29 cellular contexts compared by ENCODE assay signal in the genomic region with DNA sequence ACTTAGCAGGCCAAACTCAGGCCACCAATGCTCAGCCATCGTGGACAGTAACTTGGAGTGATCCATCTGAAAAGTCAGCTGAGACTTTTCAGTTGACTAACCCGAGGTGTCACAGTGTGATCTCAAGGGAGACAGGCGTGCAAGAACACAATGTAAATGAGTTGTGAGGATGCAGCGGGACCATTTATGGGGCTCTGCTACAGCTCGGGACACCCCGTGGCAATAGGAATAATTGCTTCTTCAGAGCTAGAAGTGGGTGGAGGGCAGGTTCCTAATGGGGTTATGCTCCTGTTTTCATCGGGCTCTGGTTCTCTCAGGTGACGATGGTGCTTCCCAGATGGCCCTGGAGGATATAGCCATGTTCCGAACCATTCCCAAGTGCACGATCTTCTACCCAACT. TPM values are rescaled to one million over a fixed set of nuclear protein-coding genes. Genes with fewer than 3 reads are reported as not detected.
DNase-seq lines count a peak whose midpoint lies in the region; ATAC-seq, FAIRE-seq and TF ChIP-seq lines count a peak whose summit lies in the region.
"Had no signal": no experiment of that assay in that cellular context is flagged by ENCODE, and none has a peak within 500 bp of the region (broad histone marks: within the 10 kb centered on the region; RNA-seq: fewer than 3 reads in every experiment).

No MANE protein-coding gene starts in this region.

- no peak overlapping the region for H3K27ac ChIP-seq in Panc1 (ENCODE audit: low read length)
- H3K27ac ChIP-seq: BLaER1 treated with 17β-estradiol and CSF1 and Interleukin-3, amounts not matched to agents 10 nM and 100 nM; HL-60; Peyer's patch; SK-N-MC had no signal

- no peaks in the 10 kb centered on the region for H3K9me3 Mint-ChIP-seq in activated CD4-positive, alpha-beta T cell treated with anti-CD3 and anti-CD28 coated beads for 36 hours (ENCODE audit: low read depth)
- H3K9me3 Mint-ChIP-seq: CD4-positive, alpha-beta T cell; IgD-negative memory B cell had no signal

- H3K4me3 Mint-ChIP-seq in activated CD4-positive, alpha-beta T cell treated with anti-CD3 and anti-CD28 coated beads for 36 hours: no peak overlapping the region
- H3K4me3 Mint-ChIP-seq: CD4-positive, alpha-beta T cell had no signal

- peak; percentile 1 for DNase-seq in left cardiac atrium
- no peak for DNase-seq in Right ventricle myocardium superior
- DNase-seq in Panc1 (ENCODE audit: low read depth, low spot score): no peak
- DNase-seq in bronchial epithelial cell (ENCODE audit: low read depth): no peak
- DNase-seq in stimulated activated CD4-positive, alpha-beta T cell treated with anti-CD3 and anti-CD28 coated beads, Interleukin-2, amount 100 ng/mL, for 48 hours: no peak
- DNase-seq in activated CD4-positive, alpha-beta T cell treated with anti-CD3 and anti-CD28 coated beads for 36 hours: no peak
- DNase-seq: 8988T; CD4-positive, alpha-beta T cell; DMS53; HCEC 1CT; NCI-H1092 treated with DMSO at 0.1 percent for 48 hours; NCI-H1436; NCI-H187; NCI-H2081 treated with DMSO at 0.1 percent for 48 hours; NCI-H2171; NCI-H226; NCI-H510A; NCI-H69; Peyer's patch; SIG-M5; SW 1271 had no signal

- no peaks in the 10 kb centered on the region for H3K4me1 ChIP-seq in Panc1 (ENCODE audit: control insufficient read depth, insufficient read depth, low read length)
- H3K4me1 ChIP-seq: Peyer's patch had no signal

- H3K36me3 Mint-ChIP-seq in activated CD4-positive, alpha-beta T cell treated with anti-CD3 and anti-CD28 coated beads for 36 hours (ENCODE audit: low read depth): no peaks in the 10 kb centered on the region
- H3K36me3 Mint-ChIP-seq: IgD-negative memory B cell had no signal

- intact Hi-C loops in left cardiac atrium (cut with DNase I): no loop called here
- intact Hi-C loops in Right ventricle myocardium superior (cut with DNase I): no loop called here
- intact Hi-C loops in Panc1 (cut with micrococcal nuclease; ENCODE audit: unreplicated experiment): no loop called here
- intact Hi-C loops in activated CD4-positive, alpha-beta T cell treated with anti-CD3 and anti-CD28 coated beads for 36 hours (cut with DNase I, micrococcal nuclease): no loop called here

- CTCF ChIA-PET in Panc1 (lab: Charles Lee): no interaction called here
- CTCF ChIA-PET in activated CD4-positive, alpha-beta T cell treated with anti-CD3 and anti-CD28 coated beads for 36 hours (lab: Charles Lee): interaction anchor here (1.0 kb wide), 1 partner anchor 9 kb away, joined by 3 read pairs; no protein-coding TSS in a partner anchor

- no peaks in the 10 kb centered on the region for H3K27me3 Mint-ChIP-seq in activated CD4-positive, alpha-beta T cell treated with anti-CD3 and anti-CD28 coated beads for 36 hours
- H3K27me3 Mint-ChIP-seq: CD4-positive, alpha-beta T cell; IgD-negative memory B cell had no signal

- TF ChIP-seq CTCF in Panc1 (IDR thresholded peaks at IDR 0.05) (no peak), bronchial epithelial cell (IDR thresholded peaks at IDR 0.05; ENCODE audit: insufficient read depth, low read length, severe bottlenecking) (no peak)

- BruUV-seq in Panc1 (replicated peaks; lab: Mats Ljungman, UMichigan): no TSS peak

- H3K4me3 ChIP-seq in Panc1 (ENCODE audit: low read depth in 2 of 2, low read length in 2 of 2) (no peak overlapping the region), bronchial epithelial cell (ENCODE audit: low read depth, low read length) (no peak overlapping the region)
- H3K4me3 ChIP-seq: BLaER1 treated with 17β-estradiol and CSF1 and Interleukin-3, amounts not matched to agents 10 nM and 100 nM; Peyer's patch; SK-N-MC had no signal

- H3K4me1 Mint-ChIP-seq in activated CD4-positive, alpha-beta T cell treated with anti-CD3 and anti-CD28 coated beads for 36 hours: peaks cover 38% of the 10 kb centered on the region

- no peaks in the 10 kb centered on the region for H3K9me3 ChIP-seq in Panc1 (ENCODE audit: control insufficient read depth, insufficient read depth, low read depth, low read length)
- H3K9me3 ChIP-seq: BLaER1 treated with 17β-estradiol and CSF1 and Interleukin-3, amounts not matched to agents 10 nM and 100 nM; Peyer's patch had no signal

- H3K27me3 ChIP-seq in Panc1 (ENCODE audit: control insufficient read depth, insufficient read depth, low read length) (peaks cover 7% of the 10 kb centered on the region; the same call in 1 of the 2 replicates), bronchial epithelial cell (ENCODE audit: control insufficient read depth, insufficient read depth, low read length) (peaks cover 16% of the 10 kb centered on the region)
- H3K27me3 ChIP-seq: Peyer's patch had no signal

- peak; percentile 13 for FAIRE-seq in bronchial epithelial cell (lab: Jason Lieb, UNC)
- FAIRE-seq: G401.6, H1 had no signal

- in situ Hi-C loops in Panc1 (cut with HindIII; ENCODE audit: low pct_unique_long_range_greater_than_20kb, low sequenced_read_pairs): no loop called here

- H3K27ac Mint-ChIP-seq in activated CD4-positive, alpha-beta T cell treated with anti-CD3 and anti-CD28 coated beads for 36 hours: no peak overlapping the region
- H3K27ac Mint-ChIP-seq: CD4-positive, alpha-beta T cell had no signal

- POLR2A ChIA-PET in Panc1 (lab: Charles Lee): no interaction called here
- POLR2A ChIA-PET in activated CD4-positive, alpha-beta T cell treated with anti-CD3 and anti-CD28 coated beads for 36 hours (lab: Charles Lee): no interaction called here

- H3K36me3 ChIP-seq in Panc1 (ENCODE audit: control insufficient read depth, insufficient read depth, low read length) (no peaks in the 10 kb centered on the region), bronchial epithelial cell (ENCODE audit: control insufficient read depth, insufficient read depth, low read length) (no peaks in the 10 kb centered on the region)
- H3K36me3 ChIP-seq: BLaER1 treated with 17β-estradiol and CSF1 and Interleukin-3, amounts not matched to agents 10 nM and 100 nM; Peyer's patch had no signal

- no peak for ATAC-seq in left cardiac atrium
- no peak for ATAC-seq in Right ventricle myocardium superior (ENCODE audit: poor library complexity)
- peak; percentile 33; the same call in 1 of the 2 replicates for ATAC-seq in Panc1
- no peak for ATAC-seq in HG03045 (IDR thresholded peaks at IDR 0.05; ENCODE audit: unreplicated experiment)
- ATAC-seq in GM18498 (IDR thresholded peaks at IDR 0.05; ENCODE audit: unreplicated experiment): no peak
- ATAC-seq in activated CD4-positive, alpha-beta T cell treated with anti-CD3 and anti-CD28 coated beads for 36 hours: no peak

RNA-seq across cellular contexts. Expression of a gene that starts 27.3 kb away (rescaled TPM):
- total RNA-seq in left cardiac atrium (1 to 10 TPM; 4.1 to 7.0 TPM), Right ventricle myocardium superior (14.0 TPM), Panc1 (2021; ENCODE audit: unreplicated experiment) (not detected), bronchial epithelial cell (not detected in 2 replicates)
- polyA plus RNA-seq in Panc1 (2012; ENCODE audit: insufficient read length): not detected
- under 1 TPM in 1 of 2 experiments, not detected in 1; 0.23 TPM for total RNA-seq in activated CD4-positive, alpha-beta T cell treated with anti-CD3 and anti-CD28 coated beads for 36 hours
- total RNA-seq: H1, Peyer's patch had no signal

RNA-seq across cellular contexts. Expression of a gene that starts 28.0 kb away (rescaled TPM):
- total RNA-seq in left cardiac atrium: not detected
- not detected for total RNA-seq in Right ventricle myocardium superior
- total RNA-seq in Panc1 (2021; ENCODE audit: unreplicated experiment): not detected
- polyA plus RNA-seq in Panc1 (2012; ENCODE audit: insufficient read length): not detected
- total RNA-seq in bronchial epithelial cell: not detected in 2 replicates
- not detected for total RNA-seq in activated CD4-positive, alpha-beta T cell treated with anti-CD3 and anti-CD28 coated beads for 36 hours
- total RNA-seq: CD4-positive, alpha-beta T cell; H1; Peyer's patch had no signal
- polyA plus RNA-seq: H1, IgD-negative memory B cell had no signal

RNA-seq across cellular contexts. Expression of a gene that starts 51.5 kb away (rescaled TPM):
- 100 to 1,000 TPM; 406 to 476 TPM for total RNA-seq in left cardiac atrium
- total RNA-seq in Right ventricle myocardium superior: 216 TPM
- total RNA-seq in Panc1 (2021; ENCODE audit: unreplicated experiment): 920 TPM
- 914 TPM for polyA plus RNA-seq in Panc1 (2012; ENCODE audit: insufficient read length)
- total RNA-seq in bronchial epithelial cell: 676 and 858 TPM in 2 replicates
- 1,000 to 10,000 TPM in 1 of 2 experiments, 100 to 1,000 TPM in 1; 891 to 1,083 TPM for total RNA-seq in activated CD4-positive, alpha-beta T cell treated with anti-CD3 and anti-CD28 coated beads for 36 hours

RNA-seq across cellular contexts. Expression of a gene that starts 56.2 kb away (rescaled TPM):
- 10 to 100 TPM; 54.5 to 70.9 TPM for total RNA-seq in left cardiac atrium
- total RNA-seq in Right ventricle myocardium superior: 49.2 TPM
- 178 TPM for total RNA-seq in Panc1 (2021; ENCODE audit: unreplicated experiment)
- polyA plus RNA-seq in Panc1 (2012; ENCODE audit: insufficient read length): 209 TPM
- 16.1 and 27.3 TPM in 2 replicates for total RNA-seq in bronchial epithelial cell
- total RNA-seq in activated CD4-positive, alpha-beta T cell treated with anti-CD3 and anti-CD28 coated beads for 36 hours: 10 to 100 TPM; 75.9 to 89.4 TPM
